Comparison of ENCODE assay signal across 16 cellular contexts in genomic region chr4:68499021-68499420, GRCh38. TPM values are rescaled to one million over a fixed set of nuclear protein-coding genes. Genes with fewer than 3 reads are reported as not detected.
"Had no signal": no experiment of that assay in that cellular context is flagged by ENCODE, and none has a peak within 500 bp of the region (broad histone marks: within the 10 kb centered on the region; RNA-seq: fewer than 3 reads in every experiment).

No MANE protein-coding gene starts in this region.

- H3K4me3 Mint-ChIP-seq: activated CD4-positive, alpha-beta T cell treated with anti-CD3 and anti-CD28 coated beads, Interleukin-2, amount 10 ng/mL, durations not matched to agents 7 days and 5 days; activated CD8-positive, alpha-beta memory T cell treated with anti-CD3 and anti-CD28 coated beads, Interleukin-2, amount 10 ng/mL, durations not matched to agents 7 days and 5 days; activated CD8-positive, alpha-beta T cell treated with anti-CD3 and anti-CD28 coated beads for 36 hours; activated naive CD4-positive, alpha-beta T cell treated with anti-CD3 and anti-CD28 coated beads, Interleukin-2, amount 10 ng/mL, durations not matched to agents 7 days and 5 days; endodermal cell; naive thymus-derived CD8-positive, alpha-beta T cell had no signal

- H3K9me3 Mint-ChIP-seq: activated CD4-positive, alpha-beta T cell treated with anti-CD3 and anti-CD28 coated beads, Interleukin-2, amount 10 ng/mL, durations not matched to agents 7 days and 5 days; activated CD8-positive, alpha-beta T cell treated with anti-CD3 and anti-CD28 coated beads for 36 hours had no signal

- H3K36me3 Mint-ChIP-seq: activated CD8-positive, alpha-beta memory T cell treated with anti-CD3 and anti-CD28 coated beads, Interleukin-2, amount 10 ng/mL, durations not matched to agents 7 days and 5 days; activated naive CD4-positive, alpha-beta T cell treated with anti-CD3 and anti-CD28 coated beads, Interleukin-2, amount 10 ng/mL, durations not matched to agents 7 days and 5 days had no signal

- H3K27ac Mint-ChIP-seq: activated CD4-positive, alpha-beta T cell treated with anti-CD3 and anti-CD28 coated beads, Interleukin-2, amount 10 ng/mL, durations not matched to agents 7 days and 5 days; activated CD8-positive, alpha-beta memory T cell treated with anti-CD3 and anti-CD28 coated beads, Interleukin-2, amount 10 ng/mL, durations not matched to agents 7 days and 5 days; activated CD8-positive, alpha-beta T cell treated with anti-CD3 and anti-CD28 coated beads for 36 hours; activated naive CD4-positive, alpha-beta T cell treated with anti-CD3 and anti-CD28 coated beads, Interleukin-2, amount 10 ng/mL, durations not matched to agents 7 days and 5 days; endodermal cell; naive thymus-derived CD8-positive, alpha-beta T cell had no signal

- ATAC-seq: gastrocnemius medialis had no signal

- H3K27me3 Mint-ChIP-seq: activated CD8-positive, alpha-beta memory T cell treated with anti-CD3 and anti-CD28 coated beads, Interleukin-2, amount 10 ng/mL, durations not matched to agents 7 days and 5 days; activated CD8-positive, alpha-beta T cell treated with anti-CD3 and anti-CD28 coated beads for 36 hours; activated naive CD4-positive, alpha-beta T cell treated with anti-CD3 and anti-CD28 coated beads, Interleukin-2, amount 10 ng/mL, durations not matched to agents 7 days and 5 days had no signal

- FAIRE-seq: bronchial epithelial cell had no signal

- DNase-seq: esophagus squamous epithelium, upper lobe of right lung had no signal

RNA-seq across cellular contexts. Expression of gene TMPRSS11E, which starts 51.8 kb away (rescaled TPM):
- total RNA-seq: activated CD4-positive, alpha-beta T cell treated with anti-CD3 and anti-CD28 coated beads, Interleukin-2, amount 10 ng/mL, durations not matched to agents 7 days and 5 days; colonic mucosa; dorsolateral prefrontal cortex; gastrocnemius medialis; heart left ventricle; lung; naive thymus-derived CD8-positive, alpha-beta T cell; osteoblast; T-helper 1 cell treated with Interleukin-12 subunit alpha and Interleukin-12 subunit beta and Interleukin-4 antibody, amounts not matched to agents 30 ng/mL and 1 ng/mL, for 36 hours; upper lobe of right lung had no signal
